ENCODE assay signal across 8 cellular contexts in the genomic region with DNA sequence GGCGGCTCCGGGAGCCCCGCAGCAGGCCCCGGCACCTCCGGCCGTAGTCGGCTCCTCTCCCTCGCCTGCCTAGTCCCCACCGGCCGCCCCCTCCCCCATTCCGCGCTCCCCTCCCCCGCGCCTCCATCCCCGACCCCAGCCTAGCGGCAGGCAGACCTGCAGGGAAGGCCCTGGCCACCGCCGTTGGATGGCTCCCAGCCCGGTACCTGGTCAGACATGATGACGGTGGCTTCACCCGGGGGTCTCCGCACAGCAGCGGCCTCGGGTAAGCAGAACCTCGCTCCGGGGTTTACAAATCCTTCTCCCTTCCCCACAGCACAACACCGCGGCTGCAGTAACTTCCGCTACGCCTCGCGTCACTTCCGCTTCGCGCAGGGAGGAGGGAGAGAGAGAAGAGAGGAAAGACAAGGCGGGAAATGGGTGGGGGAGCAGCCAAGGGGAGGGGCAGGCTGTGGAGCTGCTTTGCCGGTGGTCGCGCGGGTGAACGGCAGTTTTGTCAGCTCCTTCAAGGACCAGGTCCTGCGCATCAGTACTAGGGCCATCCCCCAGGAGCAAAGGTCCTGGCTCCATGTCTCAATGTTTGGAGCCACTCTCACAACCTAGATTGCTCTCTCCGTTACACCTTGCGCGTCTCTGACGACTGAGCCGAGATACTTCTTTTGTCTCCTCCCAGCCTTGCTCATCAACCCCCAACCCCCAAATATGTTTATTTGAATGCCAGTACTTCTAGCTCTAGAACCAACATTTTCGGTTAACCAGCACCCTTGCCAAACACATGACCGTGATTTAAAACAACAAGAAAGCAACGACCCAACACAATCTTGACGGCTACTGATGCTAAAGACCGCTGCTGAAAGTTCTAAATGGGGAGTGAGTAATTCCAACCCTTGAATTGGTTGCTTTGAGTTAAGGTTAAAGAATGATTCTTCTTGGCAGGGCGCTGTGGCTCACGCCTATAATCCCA. TPM values are rescaled to one million over a fixed set of nuclear protein-coding genes. Genes with fewer than 3 reads are reported as not detected.
DNase-seq lines count a peak whose midpoint lies in the region; ATAC-seq and TF ChIP-seq lines count a peak whose summit lies in the region.

A gene (minus strand): TSS at position 364 of the 964 bp plus-strand sequence. CDS start 146 bp downstream, at position 218.

- peak in 1 of 2 donors; percentile 46 for TF ChIP-seq POLR2A in suprapubic skin (IDR thresholded peaks at IDR 0.05)

- POLR2A ChIA-PET in GM10248 (lab: Yijun Ruan, JAX), result no interaction called here

- peak within 1 kb of the TSS; percentile 80 for H3K4me3 ChIP-seq in suprapubic skin

- WGBS in suprapubic skin, result 3% methylated on average over 36 of the region's 54 CpGs

- H3K9me3 Mint-ChIP-seq in activated naive CD4-positive, alpha-beta T cell treated with anti-CD3 and anti-CD28 coated beads, Interleukin-2, amount 50 U/mL, for 72 hours, result no peaks in the 10 kb centered on the region

- peak within 1 kb of the TSS; percentile 96 for H3K27ac Mint-ChIP-seq in activated naive CD4-positive, alpha-beta T cell treated with anti-CD3 and anti-CD28 coated beads, Interleukin-2, amount 50 U/mL, for 72 hours

- H3K36me3 ChIP-seq in suprapubic skin, result no peaks in the 10 kb centered on the region

- no peak for TF ChIP-seq CTCF in GM10248 (IDR thresholded peaks at IDR 0.05; ENCODE audit: control extremely low read depth, extremely low read depth, low read depth, missing control alignments)
- no peak for TF ChIP-seq CTCF in suprapubic skin (IDR thresholded peaks at IDR 0.05)

- CTCF ChIA-PET in GM10248 (lab: Yijun Ruan, JAX), result interaction anchor here (1.1 to 1.4 kb wide), 2 partner anchors 28 to 61 kb away, joined by 3 read pairs; no protein-coding TSS in a partner anchor

- peak; percentile 93 for DNase-seq in GM10248 (ENCODE audit: extremely low spot score)
- DNase-seq in NCI-H1092 treated with DMSO at 0.1 percent for 48 hours (lab: John Stamatoyannopoulos, UW), result peak; percentile 83
- peak; percentile 72 for DNase-seq in SKM-1 (lab: John Stamatoyannopoulos, UW; ENCODE audit: unreplicated experiment)
- peak; percentile 84 to 89 for DNase-seq in activated naive CD4-positive, alpha-beta T cell treated with anti-CD3 and anti-CD28 coated beads, Interleukin-2, amount 50 U/mL, for 72 hours (ENCODE audit: low spot score in 2 of 2)
- no peak for DNase-seq in glomerular endothelial cell (ENCODE audit: extremely low read depth, low read depth, low spot score)
- DNase-seq in occipital lobe (lab: John Stamatoyannopoulos, UW), result peak; percentile 87
- DNase-seq in suprapubic skin (ENCODE audit: low spot score in 2 of 2), result peak; percentile 92 to 94

- peak; percentile 95 for ATAC-seq in HG02610 (IDR thresholded peaks at IDR 0.05; ENCODE audit: unreplicated experiment)
- peak; percentile 97 to 98 for ATAC-seq in activated naive CD4-positive, alpha-beta T cell treated with anti-CD3 and anti-CD28 coated beads, Interleukin-2, amount 50 U/mL, for 72 hours

- no peak for TF ChIP-seq EP300 in suprapubic skin (IDR thresholded peaks at IDR 0.05)

- peaks cover 23% of the 10 kb centered on the region for H3K4me1 ChIP-seq in suprapubic skin

- H3K27me3 ChIP-seq in suprapubic skin, result no peaks in the 10 kb centered on the region

- H3K9me3 ChIP-seq in suprapubic skin, result no peaks in the 10 kb centered on the region

- peaks cover 7 to 8% of the 10 kb centered on the region in 2 donors for H3K36me3 Mint-ChIP-seq in activated naive CD4-positive, alpha-beta T cell treated with anti-CD3 and anti-CD28 coated beads, Interleukin-2, amount 50 U/mL, for 72 hours

- H3K27ac ChIP-seq in suprapubic skin, result peak within 1 kb of the TSS; percentile 93

RNA-seq across cellular contexts. Expression of the gene that starts here (rescaled TPM):
- 100 to 1,000 TPM; 106 to 121 TPM for total RNA-seq in activated naive CD4-positive, alpha-beta T cell treated with anti-CD3 and anti-CD28 coated beads, Interleukin-2, amount 50 U/mL, for 72 hours
- total RNA-seq in glomerular endothelial cell (76.8 and 94.7 TPM in 2 replicates), occipital lobe (172 TPM), suprapubic skin (10 to 100 TPM; 29.0 to 44.0 (median 37.8) TPM)
